ENCODE assay signal across 8 cellular contexts in genomic region chr5:612498-613424, GRCh38. TPM values are rescaled to one million over a fixed set of nuclear protein-coding genes. Genes with fewer than 3 reads are reported as not detected.
DNase-seq lines count a peak whose midpoint lies in the region; FAIRE-seq and TF ChIP-seq lines count a peak whose summit lies in the region.

No MANE protein-coding gene starts in this region.

- 11 to 27% (median 22%) methylated on average over 21 to 49 of the region's 49 CpGs for WGBS in adrenal gland, 4 donors
- 12 to 41% (median 14%) methylated on average over 16 to 49 of the region's 49 CpGs for WGBS in small intestine, 3 donors

- peak overlapping the region in 2 of 5 donors; percentile 8 to 50 for H3K27ac ChIP-seq in adrenal gland
- H3K27ac ChIP-seq in iPS-18a (ENCODE audit: low read length), result no peak overlapping the region
- peak overlapping the region in 1 of 2 donors; percentile 3 for H3K27ac ChIP-seq in small intestine (ENCODE audit: low read depth in 1 of 2, low read length in 1 of 2)

- peak overlapping the region; percentile 71 for H3K4me3 ChIP-seq in H7 (ENCODE audit: insufficient read depth, low read depth, low read length)
- H3K4me3 ChIP-seq in adrenal gland, result peak overlapping the region in 3 of 4 donors; percentile 48 to 97 (median 79)
- peak overlapping the region; percentile 87 for H3K4me3 ChIP-seq in iPS-18a (ENCODE audit: low read length)
- H3K4me3 ChIP-seq in small intestine (ENCODE audit: low read depth in 1 of 2, low read length in 2 of 2), result peak overlapping the region; percentile 72 to 84

- peak overlapping the region; percentile 66 for H3K9ac ChIP-seq in iPS-18a (ENCODE audit: low read length)

- H3K4me1 ChIP-seq in adrenal gland (replicated peaks in 1 of 2) (peaks cover 6% of the 10 kb centered on the region in 2 donors), iPS-18a (ENCODE audit: control insufficient read depth, low read depth, low read length) (peaks cover 4% of the 10 kb centered on the region), small intestine (ENCODE audit: control insufficient read depth in 2 of 2, insufficient read depth in 1 of 2, low read depth in 1 of 2, low read length in 1 of 2) (no peaks in the 10 kb centered on the region)

- no peak for TF ChIP-seq POLR2A in adrenal gland (IDR thresholded peaks at IDR 0.05)

- FAIRE-seq in small intestine (lab: Jason Lieb, UNC), result no peak

- TF ChIP-seq CTCF in adrenal gland (IDR thresholded peaks at IDR 0.05), result no peak

- H3K9me3 ChIP-seq in adrenal gland (replicated peaks in 1 of 3) (no peaks in the 10 kb centered on the region), iPS-18a (ENCODE audit: control insufficient read depth, low read depth, low read length) (no peaks in the 10 kb centered on the region), small intestine (ENCODE audit: control insufficient read depth, low read depth) (no peaks in the 10 kb centered on the region)

- H3K27me3 ChIP-seq in H7 (ENCODE audit: control insufficient read depth, insufficient read depth, low read length) (no peaks in the 10 kb centered on the region), adrenal gland (no peaks in the 10 kb centered on the region), iPS-18a (ENCODE audit: control insufficient read depth, insufficient read depth, low read length) (no peaks in the 10 kb centered on the region), small intestine (ENCODE audit: control insufficient read depth in 2 of 2, insufficient read depth in 2 of 2, low read length in 2 of 2) (no peaks in the 10 kb centered on the region)

- H3K36me3 ChIP-seq in H7 (replicated peaks; ENCODE audit: control insufficient read depth, insufficient read depth, low read length) (peaks cover 2% of the 10 kb centered on the region), adrenal gland (replicated peaks in 1 of 2) (no peaks in the 10 kb centered on the region), iPS-18a (ENCODE audit: control insufficient read depth, low read depth, low read length) (no peaks in the 10 kb centered on the region), small intestine (ENCODE audit: control insufficient read depth in 2 of 2, insufficient read depth in 2 of 2, low read length in 2 of 2) (no peaks in the 10 kb centered on the region)

- DNase-seq in NCI-H146 (lab: John Stamatoyannopoulos, UW) (peak; percentile 39), NCI-H146 treated with DMSO at 0.1 percent for 48 hours (lab: John Stamatoyannopoulos, UW; ENCODE audit: unreplicated experiment) (no peak), H7 (peak; percentile 76), LoVo (ENCODE audit: low spot score) (peak; percentile 18), adrenal gland (peak in 3 of 7 donors; percentile 15 to 51 (median 26)), small intestine (no peak), germinal center (ENCODE audit: low spot score) (no peak)

- intact Hi-C loops in adrenal gland (cut with DNase I), result no loop called here

RNA-seq across cellular contexts. Expression of gene CEP72, which starts 0.6 kb away (rescaled TPM):
- 12.6 and 20.7 TPM in 2 replicates for total RNA-seq in H7 (2014; rRNA removed; shearing (Covaris generic))
- 1 to 10 TPM in 7 of 8 donors, under 1 TPM in 1; 0.36 to 7.8 (median 2.9) TPM for total RNA-seq in adrenal gland
- polyA plus RNA-seq in adrenal gland, result 1 to 10 TPM in 2 of 3 donors, under 1 TPM in 1; 0.88 to 5.9 (median 2.1) TPM
- 1 to 10 TPM in 2 of 3 donors, under 1 TPM in 1; 0.54 to 9.6 (median 1.1) TPM for polyA plus RNA-seq in small intestine

Comparison
In these comparisons a context has a peak if more than half of its experiments do, and no peak if none do; other contexts are left out.
1. DNase-seq: peak in NCI-H146 (single experiment), H7 (single experiment) and LoVo (single experiment); none in NCI-H146 treated with DMSO at 0.1 percent for 48 hours (single experiment), small intestine (single experiment) and germinal center (single experiment).
2. Peak in every context shown above with its lines, with median percentiles within 50 percentile points of each other: H3K4me3 ChIP-seq.